Comparison of ENCODE assay signal across 8 cellular contexts in genomic region chr7:23298885-23299769, GRCh38.
DNase-seq lines count a peak whose midpoint lies in the region; ATAC-seq and TF ChIP-seq lines count a peak whose summit lies in the region.

Gene MALSU1 (plus strand): TSS chr7:23299339. CDS start chr7:23299353, 14 bp downstream.

- H3F3A ChIP-seq in MM.1S (ENCODE audit: insufficient read depth, low read length): no peaks in the 10 kb centered on the region

- H3K9me3 Mint-ChIP-seq in nephron progenitor cell: peaks cover 14% of the 10 kb centered on the region
- peaks cover 0 to 4% of the 10 kb centered on the region in 2 donors for H3K9me3 Mint-ChIP-seq in stimulated activated naive CD8-positive, alpha-beta T cell treated with anti-CD3 and anti-CD28 coated beads, Interleukin-15, amount 100 ng/mL, for 72 hours

- H3K79me2 ChIP-seq in MM.1S (ENCODE audit: low read length): peaks cover 47% of the 10 kb centered on the region

- H3K27ac Mint-ChIP-seq in nephron progenitor cell: peak within 1 kb of the TSS; percentile 51
- H3K27ac Mint-ChIP-seq in stimulated activated naive CD8-positive, alpha-beta T cell treated with anti-CD3 and anti-CD28 coated beads, Interleukin-15, amount 100 ng/mL, for 72 hours: peak within 1 kb of the TSS; percentile 81 to 94

- H3K4me3 ChIP-seq in HAP-1 (peak within 1 kb of the TSS; percentile 94), MM.1S (ENCODE audit: low read length) (peak within 1 kb of the TSS; percentile 95)

- H3K9ac ChIP-seq in ES-I3 (ENCODE audit: low read depth, low read length) (peak within 1 kb of the TSS; percentile 88), MM.1S (ENCODE audit: low read length) (peak within 1 kb of the TSS; percentile 89)

- H3K4me1 Mint-ChIP-seq in nephron progenitor cell: peaks cover 36% of the 10 kb centered on the region
- H3K4me1 Mint-ChIP-seq in stimulated activated naive CD8-positive, alpha-beta T cell treated with anti-CD3 and anti-CD28 coated beads, Interleukin-15, amount 100 ng/mL, for 72 hours: peaks cover 41% of the 10 kb centered on the region

- TF ChIP-seq CTCF in MM.1S (IDR thresholded peaks at IDR 0.05; ENCODE audit: low read length) (no peak), nephron progenitor cell (IDR thresholded peaks at IDR 0.05) (no peak)

- peaks cover 25% of the 10 kb centered on the region for H3K36me3 Mint-ChIP-seq in nephron progenitor cell (ENCODE audit: low read depth)

- H3K27me3 ChIP-seq in HAP-1 (ENCODE audit: low read depth) (no peaks in the 10 kb centered on the region), MM.1S (replicated peaks; ENCODE audit: insufficient read depth, low read length) (no peaks in the 10 kb centered on the region)

- peaks cover 2% of the 10 kb centered on the region; the same call in 1 of the 2 replicates for H3K36me3 ChIP-seq in ES-I3 (ENCODE audit: insufficient read depth, low read length)
- peaks cover 12% of the 10 kb centered on the region for H3K36me3 ChIP-seq in HAP-1 (replicated peaks)
- H3K36me3 ChIP-seq in MM.1S (replicated peaks; ENCODE audit: insufficient read depth, low read length): no peaks in the 10 kb centered on the region

- H3K9me3 ChIP-seq in ES-I3 (ENCODE audit: control insufficient read depth, insufficient read depth, low read length) (no peaks in the 10 kb centered on the region), HAP-1 (no peaks in the 10 kb centered on the region), MM.1S (replicated peaks; ENCODE audit: insufficient read depth, low read length) (no peaks in the 10 kb centered on the region)

- peak within 1 kb of the TSS; percentile 39; the same call in 1 of the 2 replicates for H3K27ac ChIP-seq in MM.1S (ENCODE audit: low read length)

- DNase-seq in HAP-1 (ENCODE audit: low spot score in 2 of 2) (peak; percentile 94 to 98), MM.1S (peak; percentile 98), SIG-M5 (lab: John Stamatoyannopoulos, UW) (peak; percentile 64), activated gamma-delta T cell (lab: John Stamatoyannopoulos, UW) (peak; percentile 75), fibroblast of the conjunctiva (ENCODE audit: low read depth) (peak; percentile 94), nephron progenitor cell (peak; percentile 95)
- DNase-seq in stimulated activated naive CD8-positive, alpha-beta T cell treated with anti-CD3 and anti-CD28 coated beads, Interleukin-15, amount 100 ng/mL, for 72 hours: peak; percentile 94 to 96

- in situ Hi-C loops in HAP-1 (cut with MboI; ENCODE audit: low sequenced_read_pairs): no loop called here

- H3K4me1 ChIP-seq in ES-I3 (ENCODE audit: insufficient read depth, low read length): peaks cover 9% of the 10 kb centered on the region
- H3K4me1 ChIP-seq in HAP-1: peaks cover 19% of the 10 kb centered on the region
- H3K4me1 ChIP-seq in MM.1S (ENCODE audit: low read length): peaks cover 12% of the 10 kb centered on the region

- H3K9me2 ChIP-seq in MM.1S (replicated peaks; ENCODE audit: insufficient read depth, low read length): no peaks in the 10 kb centered on the region

- H3K4me2 ChIP-seq in MM.1S (ENCODE audit: low read depth, low read length): peak within 1 kb of the TSS; percentile 88

- peak within 1 kb of the TSS; percentile 100 for H2AFZ ChIP-seq in MM.1S (ENCODE audit: low read length)

- H3K27me3 Mint-ChIP-seq in nephron progenitor cell (ENCODE audit: low read depth, poor library complexity): peaks cover 13% of the 10 kb centered on the region
- no peaks in the 10 kb centered on the region for H3K27me3 Mint-ChIP-seq in stimulated activated naive CD8-positive, alpha-beta T cell treated with anti-CD3 and anti-CD28 coated beads, Interleukin-15, amount 100 ng/mL, for 72 hours

- H4K20me1 ChIP-seq in MM.1S (ENCODE audit: insufficient read depth, low read length): no peaks in the 10 kb centered on the region

- H3K4me3 Mint-ChIP-seq in nephron progenitor cell: peak within 1 kb of the TSS; percentile 93
- peak within 1 kb of the TSS; percentile 83 to 88 for H3K4me3 Mint-ChIP-seq in stimulated activated naive CD8-positive, alpha-beta T cell treated with anti-CD3 and anti-CD28 coated beads, Interleukin-15, amount 100 ng/mL, for 72 hours

- ATAC-seq in stimulated activated naive CD8-positive, alpha-beta T cell treated with anti-CD3 and anti-CD28 coated beads, Interleukin-15, amount 100 ng/mL, for 72 hours: peak; percentile 98

Comparison
In these comparisons a context has a peak if more than half of its experiments do, and no peak if none do; other contexts are left out.
1. Peak in every context shown above with its lines: DNase-seq, ATAC-seq, H3K4me3 ChIP-seq and H3K27ac ChIP-seq.